7 cellular contexts compared by ENCODE assay signal in the genomic region with DNA sequence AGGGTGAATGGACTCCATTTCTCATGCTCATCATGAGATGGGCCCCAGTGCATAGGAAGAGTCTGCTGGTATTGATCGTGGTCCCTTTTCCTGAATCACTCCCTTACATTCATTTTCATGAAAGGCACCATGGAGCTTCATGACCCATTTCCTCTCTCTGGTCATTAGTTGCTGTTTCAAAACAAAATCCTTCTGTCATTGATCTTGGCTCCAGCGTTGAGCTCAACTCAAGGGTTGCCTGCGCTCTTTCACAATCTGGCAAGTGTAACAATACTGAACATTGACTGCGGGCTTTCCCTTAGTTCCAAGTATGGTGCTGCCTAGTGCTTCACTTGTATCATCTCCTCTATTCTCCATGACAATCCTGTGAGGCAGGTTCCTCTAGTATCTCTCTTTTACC.
"Had no signal": no experiment of that assay in that cellular context is flagged by ENCODE, and none has a peak within 500 bp of the region (broad histone marks: within the 10 kb centered on the region; RNA-seq: fewer than 3 reads in every experiment).

No MANE protein-coding gene starts in this region.

- H3K9ac ChIP-seq: KMS-11 had no signal

- H3K4me3 ChIP-seq: K562 had no signal

- H3K27ac ChIP-seq: HL-60, KMS-11 had no signal

- H3K4me2 ChIP-seq: KMS-11 had no signal

- ATAC-seq: HepG2, K562 had no signal

- DNase-seq: IMR-90, KBM-7, KG1 had no signal
